19 cellular contexts compared by ENCODE assay signal in the genomic region with DNA sequence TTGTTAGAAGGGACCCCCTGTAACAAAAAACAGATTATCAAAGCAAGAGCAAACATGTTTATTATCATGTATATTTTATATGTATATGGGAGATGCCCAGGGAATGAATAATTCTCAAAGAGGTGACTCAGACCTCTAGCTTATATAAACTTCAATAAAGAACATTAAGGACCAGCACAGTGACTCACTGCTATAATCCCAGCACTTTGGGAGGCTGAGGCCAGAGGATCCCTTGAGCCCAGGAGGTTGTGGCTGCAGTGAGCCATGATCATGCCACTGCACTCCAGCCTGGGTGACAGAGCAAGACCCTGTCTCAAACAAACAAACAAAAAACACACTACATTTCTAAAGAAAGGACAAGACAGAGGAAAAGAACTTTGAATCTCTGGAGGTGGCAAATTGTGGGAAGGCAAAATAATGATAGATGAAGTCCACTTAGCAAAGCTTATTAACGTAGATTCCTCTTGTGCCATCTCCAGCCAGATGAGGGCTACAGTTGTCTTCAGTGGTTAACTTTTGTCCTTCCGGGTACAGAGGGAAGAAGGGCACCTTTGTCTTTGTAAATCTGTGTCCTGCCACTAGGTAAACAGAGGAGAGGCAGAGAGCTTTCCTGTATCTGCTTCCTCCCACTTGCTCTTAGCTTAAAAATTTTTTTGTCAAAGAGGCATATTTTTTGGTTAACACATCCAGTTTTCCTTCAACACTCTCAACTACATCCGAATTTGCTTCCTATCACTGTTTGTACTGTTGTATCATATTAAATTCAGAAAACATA. TPM values are rescaled to one million over a fixed set of nuclear protein-coding genes. Genes with fewer than 3 reads are reported as not detected.
DNase-seq lines count a peak whose midpoint lies in the region; ATAC-seq, FAIRE-seq and TF ChIP-seq lines count a peak whose summit lies in the region.
"Had no signal": no experiment of that assay in that cellular context is flagged by ENCODE, and none has a peak within 500 bp of the region (broad histone marks: within the 10 kb centered on the region; RNA-seq: fewer than 3 reads in every experiment).

No MANE protein-coding gene starts in this region.

- H3K9me2 ChIP-seq in HCT116 (ENCODE audit: insufficient read depth) (no peaks in the 10 kb centered on the region), PC-3 (replicated peaks; ENCODE audit: low read length) (no peaks in the 10 kb centered on the region)

- H3K27ac ChIP-seq in HCT116 (ENCODE audit: low read depth, low read length) (no peak overlapping the region), PC-3 (ENCODE audit: low read length) (0 out of 2 replicates have a peak overlapping the region, but pooled peaks have one; percentile 20), H1 (ENCODE audit: low read depth, low read length) (no peak overlapping the region), parathyroid adenoma (no peak overlapping the region)
- H3K27ac ChIP-seq: SJCRH30, thyroid gland had no signal

- H3F3A ChIP-seq in PC-3 (ENCODE audit: low read length, unreplicated experiment), result no peaks in the 10 kb centered on the region

- H3K27me3 Mint-ChIP-seq in activated CD8-positive, alpha-beta memory T cell treated with anti-CD3 and anti-CD28 coated beads, Interleukin-2, amount 10 ng/mL, durations not matched to agents 7 days and 5 days, result no peaks in the 10 kb centered on the region
- H3K27me3 Mint-ChIP-seq: activated CD4-positive, alpha-beta memory T cell treated with anti-CD3 and anti-CD28 coated beads, Interleukin-2, amount 10 ng/mL, durations not matched to agents 7 days and 5 days had no signal

- TF ChIP-seq POLR2A in HCT116 (IDR thresholded peaks at IDR 0.05; ENCODE audit: borderline replicate concordance, extremely low read depth, insufficient read depth, insufficient read length) (no peak), H1 (IDR thresholded peaks at IDR 0.05; ENCODE audit: control extremely low read depth in 1 of 2, low read depth in 2 of 2, low read length in 2 of 2) (no peak)

- RAD21 ChIA-PET in HCT116 (lab: Charles Lee; ENCODE audit: low non-redundant PET in 1 of 2, low total read pairs in 2 of 2, uncharacterized antibody in 2 of 2, unreplicated experiment in 2 of 2), result no interaction called here

- H2BK5ac ChIP-seq in H1 (ENCODE audit: low read depth, low read length), result no peak overlapping the region

- H3K36me3 Mint-ChIP-seq in activated CD8-positive, alpha-beta memory T cell treated with anti-CD3 and anti-CD28 coated beads, Interleukin-2, amount 10 ng/mL, durations not matched to agents 7 days and 5 days, result no peaks in the 10 kb centered on the region

- TF ChIP-seq EP300 in H1 (IDR thresholded peaks at IDR 0.05; ENCODE audit: borderline replicate concordance in 1 of 2, low read depth in 2 of 2, low read length in 2 of 2), result no peak

- intact Hi-C loops in HCT116 (cut with micrococcal nuclease) (loop anchor here (2.0 to 5.0 kb wide), 2 partner anchors 256 to 303 kb away; no protein-coding TSS in a partner anchor), PC-3 (cut with micrococcal nuclease) (loop anchor here (2.0 kb wide), 1 partner anchor 303 kb away; no protein-coding TSS in a partner anchor)

- H3K79me2 ChIP-seq in HCT116 (ENCODE audit: insufficient read depth, low read length), result no peaks in the 10 kb centered on the region
- H3K79me2 ChIP-seq in PC-3 (ENCODE audit: low read length), result no peaks in the 10 kb centered on the region
- H3K79me2 ChIP-seq in H1 (ENCODE audit: control insufficient read depth in 1 of 2, insufficient read depth in 2 of 2, low read length in 2 of 2), result no peaks in the 10 kb centered on the region
- H3K79me2 ChIP-seq in parathyroid adenoma, result no peaks in the 10 kb centered on the region

- H3K9ac ChIP-seq in HCT116 (ENCODE audit: low read length), result no peak overlapping the region
- no peak overlapping the region for H3K9ac ChIP-seq in PC-3 (ENCODE audit: low read length)
- H3K9ac ChIP-seq in H1 (replicated peaks in 1 of 4; ENCODE audit: extremely low read depth in 1 of 4, low read depth in 3 of 4, low read length in 3 of 4), result no peak overlapping the region
- no peak overlapping the region for H3K9ac ChIP-seq in parathyroid adenoma

- ATAC-seq in HCT116 (peak; percentile 76), PC-3 (peak; percentile 51), GM21619 (IDR thresholded peaks at IDR 0.05; ENCODE audit: unreplicated experiment) (no peak)
- ATAC-seq in activated CD8-positive, alpha-beta memory T cell treated with anti-CD3 and anti-CD28 coated beads, Interleukin-2, amount 10 ng/mL, durations not matched to agents 7 days and 5 days, result no peak

- H3K56ac ChIP-seq in H1 (replicated peaks; ENCODE audit: insufficient read length, low read depth, low read length), result no peak overlapping the region

- H3K79me1 ChIP-seq in H1 (ENCODE audit: low read depth, low read length), result no peaks in the 10 kb centered on the region

- TF ChIP-seq RAD21 in HCT116 (IDR thresholded peaks at IDR 0.05; ENCODE audit: low read depth), result no peak
- no peak for TF ChIP-seq RAD21 in H1 (IDR thresholded peaks at IDR 0.05 in 1 of 2, conservative IDR thresholded peaks at IDR 0.05 in 1 of 2; ENCODE audit: low read depth in 2 of 2, low read length in 2 of 2)

- H3K14ac ChIP-seq in H1 (ENCODE audit: insufficient read length), result no peak overlapping the region

- H3K4ac ChIP-seq in H1 (replicated peaks; ENCODE audit: insufficient read length, low read depth, low read length), result no peak overlapping the region

- H3K4me1 ChIP-seq in HCT116 (ENCODE audit: control insufficient read depth in 1 of 2, insufficient read depth in 2 of 2, low read length in 2 of 2) (peaks cover 8 to 22% of the 10 kb centered on the region in 2 experiments; a peak in 3 of 4 replicates), PC-3 (ENCODE audit: insufficient read depth, low read length) (peaks cover 15% of the 10 kb centered on the region; the same call in 1 of the 2 replicates), H1 (replicated peaks in 1 of 4; ENCODE audit: control insufficient read depth in 3 of 4, insufficient read depth in 4 of 4, low read length in 3 of 4) (peaks cover 0 to 3% (median 0%) of the 10 kb centered on the region in 4 experiments; a peak in 2 of 7 replicates), parathyroid adenoma (no peaks in the 10 kb centered on the region)

- H3K9me3 ChIP-seq in HCT116 (ENCODE audit: control insufficient read depth in 1 of 2, insufficient read depth in 1 of 2, low read depth in 1 of 2, low read length in 2 of 2), result no peaks in the 10 kb centered on the region
- no peaks in the 10 kb centered on the region for H3K9me3 ChIP-seq in PC-3 (ENCODE audit: low read length)
- no peaks in the 10 kb centered on the region for H3K9me3 ChIP-seq in H1 (ENCODE audit: insufficient read depth in 2 of 2, low read depth in 1 of 2, low read length in 1 of 2)
- H3K9me3 ChIP-seq in parathyroid adenoma (ENCODE audit: control insufficient read depth, low read length), result no peaks in the 10 kb centered on the region
- H3K9me3 ChIP-seq: SJCRH30, thyroid gland had no signal

- POLR2A ChIA-PET in HCT116 (lab: Charles Lee) (interaction anchor here (1.1 kb wide), 1 partner anchor 9 kb away, joined by 3 read pairs; no protein-coding TSS in a partner anchor), PC-3 (lab: Charles Lee; ENCODE audit: unreplicated experiment) (interaction anchor here (0.5 kb wide), 1 partner anchor 23 kb away, joined by 5 read pairs; no protein-coding TSS in a partner anchor), H1 (lab: Charles Lee; ENCODE audit: partially characterized antibody) (interaction anchor here (0.8 to 1.2 kb wide), 2 partner anchors 8 to 14 kb away, joined by 3 to 4 read pairs; no protein-coding TSS in a partner anchor)

- H4K20me1 ChIP-seq in HCT116 (ENCODE audit: insufficient read depth) (no peaks in the 10 kb centered on the region), PC-3 (ENCODE audit: low read length) (no peaks in the 10 kb centered on the region), H1 (replicated peaks in 1 of 2; ENCODE audit: control insufficient read depth in 1 of 2, insufficient read depth in 2 of 2, low read length in 2 of 2) (no peaks in the 10 kb centered on the region)

- CTCF ChIA-PET in HCT116 (lab: Charles Lee) (interaction anchor here (1.3 to 2.4 kb wide), 3 partner anchors 7 to 257 kb away, joined by 3 to 7 read pairs (median 4); a partner anchor contains a TSS), PC-3 (lab: Charles Lee) (no interaction called here), H1 (lab: Charles Lee; ENCODE audit: partially characterized antibody) (interaction anchor here (0.6 to 2.0 kb wide), 7 partner anchors 9 to 320 kb away, joined by 3 to 7 read pairs (median 3); no protein-coding TSS in a partner anchor)
- CTCF ChIA-PET in activated CD8-positive, alpha-beta memory T cell treated with anti-CD3 and anti-CD28 coated beads, Interleukin-2, amount 10 ng/mL, durations not matched to agents 7 days and 5 days (lab: Charles Lee), result interaction anchor here (0.9 to 2.2 kb wide), 9 partner anchors 18 to 303 kb away, joined by 3 to 12 read pairs (median 3); no protein-coding TSS in a partner anchor

- 80% methylated on average over 3 of the region's 3 CpGs; no CpG with 5 or more reads in 1 of the 2 experiments for WGBS in H1 (ENCODE audit: extremely low coverage in 1 of 2, insufficient coverage in 1 of 2, insufficient read length in 1 of 2, insufficient replicate concordance in 2 of 2, low coverage in 1 of 2, low lambda C conversion rate in 2 of 2, missing lambda C conversion rate in 1 of 2), 2 experiments

- H2AFZ ChIP-seq in HCT116 (ENCODE audit: low read depth, low read length, poor library complexity, severe bottlenecking), result peak overlapping the region; percentile 92
- H2AFZ ChIP-seq in PC-3 (ENCODE audit: low read length), result no peak overlapping the region
- H2AFZ ChIP-seq in H1 (ENCODE audit: low read length), result peak overlapping the region; percentile 18; the same call in 1 of the 2 replicates
- peak overlapping the region; percentile 57 for H2AFZ ChIP-seq in parathyroid adenoma

- H3K4me2 ChIP-seq in HCT116 (ENCODE audit: low read length) (peak overlapping the region; percentile 54), PC-3 (ENCODE audit: low read length) (no peak overlapping the region), H1 (ENCODE audit: insufficient read depth in 1 of 2, low read depth in 2 of 2, low read length in 2 of 2) (no peak overlapping the region; a peak in 1 of 4 replicates), parathyroid adenoma (ENCODE audit: low read length) (no peak overlapping the region)

- FAIRE-seq in H1 (lab: Jason Lieb, UNC), result no peak
- FAIRE-seq: colon, TTC549 had no signal

- H3K23me2 ChIP-seq in H1 (ENCODE audit: low read depth, low read length), result no peaks in the 10 kb centered on the region

- H2BK120ac ChIP-seq in H1 (replicated peaks; ENCODE audit: low read depth, low read length), result no peak overlapping the region

- BruUV-seq in HCT116 (replicated peaks; lab: Mats Ljungman, UMichigan) (no TSS peak), PC-3 (replicated peaks; lab: Mats Ljungman, UMichigan) (no TSS peak)

- H3K18ac ChIP-seq in H1 (ENCODE audit: extremely low read depth, low read length), result no peak overlapping the region

- TF ChIP-seq CTCF in HCT116 (IDR thresholded peaks at IDR 0.05 in 2 of 3, conservative IDR thresholded peaks at IDR 0.05 in 1 of 3; ENCODE audit: borderline replicate concordance in 1 of 3, insufficient read depth in 1 of 3, low read depth in 2 of 3, low read length in 2 of 3) (no peak), PC-3 (conservative IDR thresholded peaks at IDR 0.05; ENCODE audit: low read depth, low read length) (no peak), H1 (IDR thresholded peaks at IDR 0.05; ENCODE audit: control extremely low read depth in 1 of 3, insufficient read depth in 1 of 3, low read depth in 1 of 3, low read length in 3 of 3) (no peak), parathyroid adenoma (IDR thresholded peaks at IDR 0.05) (no peak)

- H4K5ac ChIP-seq in H1 (ENCODE audit: insufficient read length, low read depth, low read length), result no peak overlapping the region

- H4K8ac ChIP-seq in H1 (ENCODE audit: extremely low read depth, insufficient read depth, low read length), result no peak overlapping the region

- H2BK20ac ChIP-seq in H1 (ENCODE audit: low read length), result no peak overlapping the region

- H3K27me3 ChIP-seq in HCT116 (ENCODE audit: insufficient read depth, low read length), result no peaks in the 10 kb centered on the region
- no peaks in the 10 kb centered on the region for H3K27me3 ChIP-seq in PC-3 (ENCODE audit: low read length)
- H3K27me3 ChIP-seq in H1 (replicated peaks in 1 of 4; ENCODE audit: control insufficient read depth in 3 of 4, extremely low read depth in 1 of 4, insufficient read depth in 3 of 4, low read length in 3 of 4), result no peaks in the 10 kb centered on the region
- no peaks in the 10 kb centered on the region for H3K27me3 ChIP-seq in parathyroid adenoma (ENCODE audit: control insufficient read depth, insufficient read depth, low read length)
- H3K27me3 ChIP-seq: SJCRH30, thyroid gland had no signal

- H3K36me3 ChIP-seq in HCT116 (ENCODE audit: control insufficient read depth in 1 of 2, insufficient read depth in 2 of 2, low read length in 2 of 2), result no peaks in the 10 kb centered on the region
- H3K36me3 ChIP-seq in PC-3 (ENCODE audit: low read depth, low read length), result no peaks in the 10 kb centered on the region
- H3K36me3 ChIP-seq in H1 (ENCODE audit: control insufficient read depth in 2 of 4, insufficient read depth in 4 of 4, low read length in 3 of 4), result no peaks in the 10 kb centered on the region; a peak in 2 of 8 replicates
- no peaks in the 10 kb centered on the region for H3K36me3 ChIP-seq in parathyroid adenoma (ENCODE audit: control insufficient read depth, insufficient read depth, low read length)
- H3K36me3 ChIP-seq: SJCRH30, thyroid gland had no signal

- H2AK5ac ChIP-seq in H1 (ENCODE audit: low read depth, low read length), result no peak overlapping the region

- H3K23ac ChIP-seq in H1 (ENCODE audit: insufficient read length), result no peak overlapping the region

- peaks cover 42% of the 10 kb centered on the region for H3K4me1 Mint-ChIP-seq in activated CD8-positive, alpha-beta memory T cell treated with anti-CD3 and anti-CD28 coated beads, Interleukin-2, amount 10 ng/mL, durations not matched to agents 7 days and 5 days

- H2BK15ac ChIP-seq in H1 (ENCODE audit: low read length), result no peak overlapping the region

- DNase-seq in HCT116 (ENCODE audit: low read depth, low spot score) (no peak), PC-3 (peak; percentile 45), H1 (ENCODE audit: low read depth in 1 of 2, low spot score in 2 of 2) (no peak), islet precursor cell (no peak)
- no peak for DNase-seq in activated CD8-positive, alpha-beta memory T cell treated with anti-CD3 and anti-CD28 coated beads, Interleukin-2, amount 10 ng/mL, durations not matched to agents 7 days and 5 days
- DNase-seq: activated CD4-positive, alpha-beta memory T cell treated with anti-CD3 and anti-CD28 coated beads, Interleukin-2, amount 10 ng/mL, durations not matched to agents 7 days and 5 days; amygdala; C1 segment of cervical spinal cord; erythroblast; glutamatergic neuron; GOT3; MV-4-11; NCI-H2171; thyroid gland had no signal

- H4K91ac ChIP-seq in H1 (replicated peaks; ENCODE audit: insufficient read length, low read length), result no peak overlapping the region

- H3K4me3 ChIP-seq in HCT116 (replicated peaks in 1 of 2; ENCODE audit: low read depth in 1 of 2, low read length in 2 of 2) (0 out of 4 replicates have a peak overlapping the region, but pooled peaks of 1 of the 2 experiments have one; percentile 4), PC-3 (ENCODE audit: low read length) (no peak overlapping the region), H1 (ENCODE audit: extremely low read depth in 1 of 4, insufficient read depth in 2 of 4, low read depth in 3 of 4, low read length in 4 of 4) (no peak overlapping the region), parathyroid adenoma (ENCODE audit: low read depth, low read length) (no peak overlapping the region)
- H3K4me3 ChIP-seq: SJCRH30, thyroid gland had no signal

- H3K9me3 Mint-ChIP-seq in activated CD8-positive, alpha-beta memory T cell treated with anti-CD3 and anti-CD28 coated beads, Interleukin-2, amount 10 ng/mL, durations not matched to agents 7 days and 5 days (ENCODE audit: low read depth), result no peaks in the 10 kb centered on the region
- H3K9me3 Mint-ChIP-seq: activated CD4-positive, alpha-beta memory T cell treated with anti-CD3 and anti-CD28 coated beads, Interleukin-2, amount 10 ng/mL, durations not matched to agents 7 days and 5 days had no signal

- no peak overlapping the region for H2BK12ac ChIP-seq in H1 (ENCODE audit: low read depth, low read length)

- H3K4me3 Mint-ChIP-seq in activated CD8-positive, alpha-beta memory T cell treated with anti-CD3 and anti-CD28 coated beads, Interleukin-2, amount 10 ng/mL, durations not matched to agents 7 days and 5 days, result no peak overlapping the region
- H3K4me3 Mint-ChIP-seq: activated CD4-positive, alpha-beta memory T cell treated with anti-CD3 and anti-CD28 coated beads, Interleukin-2, amount 10 ng/mL, durations not matched to agents 7 days and 5 days had no signal

- no peak overlapping the region for H3K27ac Mint-ChIP-seq in activated CD8-positive, alpha-beta memory T cell treated with anti-CD3 and anti-CD28 coated beads, Interleukin-2, amount 10 ng/mL, durations not matched to agents 7 days and 5 days
- H3K27ac Mint-ChIP-seq: activated CD4-positive, alpha-beta memory T cell treated with anti-CD3 and anti-CD28 coated beads, Interleukin-2, amount 10 ng/mL, durations not matched to agents 7 days and 5 days had no signal

RNA-seq across cellular contexts. Expression of a gene that starts 7.5 kb away (rescaled TPM):
- total RNA-seq in HCT116 (2021; ENCODE audit: unreplicated experiment) (35.0 TPM), PC-3 (2014; rRNA removed) (8.1 and 9.7 TPM in 2 replicates)
- polyA plus RNA-seq in HCT116 (2012), result 12.2 and 12.3 TPM in 2 replicates
- 10.6 and 14.9 TPM in 2 replicates for total RNA-seq in H1 (2021; fragmentation: NEBNext Ultra II Directional; extraction: Animal tissue kit (Norgen Biotek cat#: 25700))
- 3.7 and 4.3 TPM in 2 replicates for polyA plus RNA-seq in H1 (2011; rRNA removed)
- polyA plus RNA-seq in H1 (2011; cell fraction: cytosol; rRNA removed), result 6.0 TPM
- 4.7 TPM for polyA plus RNA-seq in H1 (2011; cell fraction: nucleus; rRNA removed)
- 3.7 to 6.8 TPM (median 5.7 TPM) in 4 replicates for polyA plus RNA-seq in H1 (2012, experiment 1 of 2)
- 2.2 TPM for polyA plus RNA-seq in H1 (2012, experiment 2 of 2)
- polyA plus RNA-seq in H1 (2013, experiment 1 of 2), result 9.6 TPM
- polyA plus RNA-seq in H1 (2013, experiment 2 of 2), result 8.8 TPM
- polyA minus RNA-seq in H1 (2011; rRNA and poly(A)+ RNA removed), result 2.3 and 2.7 TPM in 2 replicates
- 2.7 TPM for polyA minus RNA-seq in H1 (2011; cell fraction: cytosol; rRNA and poly(A)+ RNA removed)
- polyA minus RNA-seq in H1 (2011; cell fraction: nucleus; rRNA and poly(A)+ RNA removed), result 8.9 TPM
- total RNA-seq in activated CD8-positive, alpha-beta memory T cell treated with anti-CD3 and anti-CD28 coated beads, Interleukin-2, amount 10 ng/mL, durations not matched to agents 7 days and 5 days, result 10 to 100 TPM; 17.0 to 19.0 TPM

RNA-seq across cellular contexts. Expression of a gene that starts 57.2 kb away (rescaled TPM):
- total RNA-seq in HCT116 (2021; ENCODE audit: unreplicated experiment) (5.8 TPM), PC-3 (2014; rRNA removed) (0.29 TPM in 2 replicates)
- polyA plus RNA-seq in HCT116 (2012), result 3.8 and 4.3 TPM in 2 replicates
- 8.8 and 13.0 TPM in 2 replicates for total RNA-seq in H1 (2021; fragmentation: NEBNext Ultra II Directional; extraction: Animal tissue kit (Norgen Biotek cat#: 25700))
- 16.5 and 16.6 TPM in 2 replicates for polyA plus RNA-seq in H1 (2011; rRNA removed)
- 13.1 TPM for polyA plus RNA-seq in H1 (2011; cell fraction: cytosol; rRNA removed)
- 6.9 TPM for polyA plus RNA-seq in H1 (2011; cell fraction: nucleus; rRNA removed)
- polyA plus RNA-seq in H1 (2012, experiment 1 of 2), result 12.7 to 27.4 TPM (median 22.8 TPM) in 4 replicates
- 2.3 TPM for polyA plus RNA-seq in H1 (2012, experiment 2 of 2)
- 7.8 TPM for polyA plus RNA-seq in H1 (2013, experiment 1 of 2)
- 8.8 TPM for polyA plus RNA-seq in H1 (2013, experiment 2 of 2)
- polyA minus RNA-seq in H1 (2011; rRNA and poly(A)+ RNA removed), result 44.6 and 48.6 TPM in 2 replicates
- polyA minus RNA-seq in H1 (2011; cell fraction: cytosol; rRNA and poly(A)+ RNA removed), result 9.0 TPM
- 14.6 TPM for polyA minus RNA-seq in H1 (2011; cell fraction: nucleus; rRNA and poly(A)+ RNA removed)
- total RNA-seq in activated CD8-positive, alpha-beta memory T cell treated with anti-CD3 and anti-CD28 coated beads, Interleukin-2, amount 10 ng/mL, durations not matched to agents 7 days and 5 days, result 10 to 100 TPM; 23.0 to 25.0 TPM

Comparison
In these comparisons a context has a peak if more than half of its experiments do, and no peak if none do; other contexts are left out.
1. ATAC-seq: peak in HCT116 (single experiment) and PC-3 (single experiment); none in GM21619 (single experiment) and activated CD8-positive, alpha-beta memory T cell treated with anti-CD3 and anti-CD28 coated beads, Interleukin-2, amount 10 ng/mL, durations not matched to agents 7 days and 5 days (single experiment).